ENCODE assay signal across 12 cellular contexts in genomic region chr5:110852053-110852452, GRCh38.
DNase-seq lines count a peak whose midpoint lies in the region; ATAC-seq, FAIRE-seq and TF ChIP-seq lines count a peak whose summit lies in the region.
"Had no signal": no experiment of that assay in that cellular context is flagged by ENCODE, and none has a peak within 500 bp of the region (broad histone marks: within the 10 kb centered on the region; RNA-seq: fewer than 3 reads in every experiment).

No MANE protein-coding gene starts in this region.

- no peak for FAIRE-seq in bronchial epithelial cell (lab: Jason Lieb, UNC)

- H3K27me3 ChIP-seq in bronchial epithelial cell (ENCODE audit: control insufficient read depth, insufficient read depth, low read length), result no peaks in the 10 kb centered on the region
- H3K27me3 ChIP-seq: body of pancreas, Peyer's patch had no signal

- no peak overlapping the region for H3K4me3 ChIP-seq in bronchial epithelial cell (ENCODE audit: low read depth, low read length)
- H3K4me3 ChIP-seq: body of pancreas, Peyer's patch had no signal

- DNase-seq in bronchial epithelial cell (ENCODE audit: low read depth), result peak; percentile 14
- DNase-seq in stimulated activated CD4-positive, alpha-beta T cell treated with anti-CD3 and anti-CD28 coated beads, Interleukin-1b, Interleukin-23, amount 100 ng/mL, for 48 hours, result no peak
- DNase-seq in NCI-H1417 treated with DMSO at 0.1 percent for 48 hours (lab: John Stamatoyannopoulos, UW), result no peak
- no peak for DNase-seq in natural killer cell treated with Interleukin-12 subunit alpha and Interleukin-12 subunit beta and Interleukin-15 and Interleukin-18, amount 100 ng/mL, for 72 hours (ENCODE audit: low spot score)
- DNase-seq in cerebellar nuclear complex (lab: John Stamatoyannopoulos, UW), result no peak
- DNase-seq: body of pancreas; CD8-positive, alpha-beta memory T cell; NCI-H2081; Peyer's patch had no signal

- no peaks in the 10 kb centered on the region for H3K36me3 ChIP-seq in bronchial epithelial cell (ENCODE audit: control insufficient read depth, insufficient read depth, low read length)
- H3K36me3 ChIP-seq: Peyer's patch had no signal

- TF ChIP-seq CTCF in bronchial epithelial cell (IDR thresholded peaks at IDR 0.05; ENCODE audit: insufficient read depth, low read length, severe bottlenecking), result no peak

- no peak overlapping the region for H3K4me3 Mint-ChIP-seq in natural killer cell treated with Interleukin-12 subunit alpha and Interleukin-12 subunit beta and Interleukin-15 and Interleukin-18, amount 100 ng/mL, for 72 hours
- H3K4me3 Mint-ChIP-seq: CD8-positive, alpha-beta memory T cell had no signal

- no peaks in the 10 kb centered on the region for H3K27me3 Mint-ChIP-seq in natural killer cell treated with Interleukin-12 subunit alpha and Interleukin-12 subunit beta and Interleukin-15 and Interleukin-18, amount 100 ng/mL, for 72 hours

- ATAC-seq in GM18909 (IDR thresholded peaks at IDR 0.05; ENCODE audit: poor library complexity, unreplicated experiment) (peak; percentile 99), GM21723 (IDR thresholded peaks at IDR 0.05; ENCODE audit: unreplicated experiment) (peak; percentile 96), HG03175 (IDR thresholded peaks at IDR 0.05; ENCODE audit: unreplicated experiment) (peak; percentile 98)
- no peak for ATAC-seq in natural killer cell treated with Interleukin-12 subunit alpha and Interleukin-12 subunit beta and Interleukin-15 and Interleukin-18, amount 100 ng/mL, for 72 hours
- ATAC-seq: body of pancreas had no signal

- H3K9me3 Mint-ChIP-seq in natural killer cell treated with Interleukin-12 subunit alpha and Interleukin-12 subunit beta and Interleukin-15 and Interleukin-18, amount 100 ng/mL, for 72 hours, result peaks cover 33% of the 10 kb centered on the region

- no peaks in the 10 kb centered on the region for H3K36me3 Mint-ChIP-seq in natural killer cell treated with Interleukin-12 subunit alpha and Interleukin-12 subunit beta and Interleukin-15 and Interleukin-18, amount 100 ng/mL, for 72 hours
- H3K36me3 Mint-ChIP-seq: CD8-positive, alpha-beta memory T cell had no signal

- no peak overlapping the region for H3K27ac Mint-ChIP-seq in natural killer cell treated with Interleukin-12 subunit alpha and Interleukin-12 subunit beta and Interleukin-15 and Interleukin-18, amount 100 ng/mL, for 72 hours

- no peaks in the 10 kb centered on the region for H3K4me1 Mint-ChIP-seq in natural killer cell treated with Interleukin-12 subunit alpha and Interleukin-12 subunit beta and Interleukin-15 and Interleukin-18, amount 100 ng/mL, for 72 hours (ENCODE audit: low read depth in 2 of 2)
- H3K4me1 Mint-ChIP-seq: CD8-positive, alpha-beta memory T cell had no signal

Comparison
In these comparisons a context has a peak if more than half of its experiments do, and no peak if none do; other contexts are left out.
1. ATAC-seq: peak in GM18909 (single experiment), GM21723 (single experiment) and HG03175 (single experiment); none in natural killer cell treated with Interleukin-12 subunit alpha and Interleukin-12 subunit beta and Interleukin-15 and Interleukin-18, amount 100 ng/mL, for 72 hours (0 of 2).